Comparison of ENCODE assay signal across 1 cellular context in genomic region chr10:22606164-22606614, GRCh38.
TF ChIP-seq lines count a peak whose summit lies in the region.

No MANE protein-coding gene starts in this region.

TF ChIP-seq in HEK293, 187 proteins besides CTCF, POLR2A, EP300 and RAD21 (continued from another document):
- TF ChIP-seq PRDM10 (tag by site-specific recombination; IDR thresholded peaks at IDR 0.05) (no peak), BCL6B (tag by site-specific recombination; IDR thresholded peaks at IDR 0.05) (0 out of 2 replicates have a peak, but pooled peaks have one; percentile 22)
TF ChIP-seq in HEK293: peak in this region for 3.
